ENCODE assay signal across 20 cellular contexts in the genomic region with DNA sequence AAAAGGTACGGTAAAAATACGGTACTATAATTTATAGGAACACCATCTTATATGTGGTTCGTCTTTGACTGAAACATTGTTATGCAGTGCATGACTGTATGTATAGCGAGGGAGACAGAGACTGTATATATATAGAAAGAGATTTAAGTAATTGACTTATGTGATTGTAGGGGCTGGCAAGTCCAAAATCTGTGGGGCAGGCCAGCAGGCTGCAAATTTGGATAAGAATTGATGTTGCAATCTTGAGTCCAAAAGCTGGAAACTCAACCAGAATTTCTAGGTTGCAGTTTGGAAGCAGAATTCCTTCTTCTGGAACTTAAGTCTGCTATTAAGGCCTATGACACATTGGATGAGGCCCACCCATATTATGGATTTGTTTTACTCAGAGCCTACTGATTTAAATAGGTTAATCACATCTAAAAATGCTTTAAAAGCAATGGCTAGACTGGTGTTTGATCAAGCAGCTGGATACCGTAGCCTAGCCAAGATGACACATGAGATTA. TPM values are rescaled to one million over a fixed set of nuclear protein-coding genes. Genes with fewer than 3 reads are reported as not detected.
DNase-seq lines count a peak whose midpoint lies in the region; ATAC-seq and TF ChIP-seq lines count a peak whose summit lies in the region.
"Had no signal": no experiment of that assay in that cellular context is flagged by ENCODE, and none has a peak within 500 bp of the region (broad histone marks: within the 10 kb centered on the region; RNA-seq: fewer than 3 reads in every experiment).

No MANE protein-coding gene starts in this region.

- TF ChIP-seq CTCF in right atrium auricular region (IDR thresholded peaks at IDR 0.05) = no peak
- no peak for TF ChIP-seq CTCF in fibroblast of the aortic adventitia (IDR thresholded peaks at IDR 0.05; ENCODE audit: insufficient read depth, low read length)

- H3K4me3 ChIP-seq in right atrium auricular region (no peak overlapping the region), fibroblast of the aortic adventitia (ENCODE audit: low read depth, low read length) (no peak overlapping the region)
- H3K4me3 ChIP-seq: A549, GM23338 had no signal

- peaks cover 0 to 40% of the 10 kb centered on the region in 2 donors for H3K4me1 ChIP-seq in right atrium auricular region
- H3K4me1 ChIP-seq: Caco-2 had no signal

- no peak overlapping the region for H3K27ac ChIP-seq in right atrium auricular region
- H3K27ac ChIP-seq: 22Rv1, A549, C4-2B had no signal

- H3K27me3 ChIP-seq in right atrium auricular region = no peaks in the 10 kb centered on the region

- DNase-seq in Right ventricle myocardium inferior (ENCODE audit: missing footprints) (no peak), right atrium auricular region (ENCODE audit: low spot score) (no peak), EH (ENCODE audit: low read depth) (peak; percentile 10), NCI-H69 (lab: John Stamatoyannopoulos, UW) (peak; percentile 23), fibroblast of the aortic adventitia (ENCODE audit: low read depth) (peak; percentile 58), DMS114 treated with DMSO at 0.1 percent for 48 hours (lab: John Stamatoyannopoulos, UW; ENCODE audit: unreplicated experiment) (no peak)
- DNase-seq: AML-193; Caco-2; CD4-positive, alpha-beta T cell; DMS153; DMS79; GF-D8; HCEC 1CT; HFFc6 had no signal

- H3K36me3 ChIP-seq in right atrium auricular region = no peaks in the 10 kb centered on the region

- H3K9me3 ChIP-seq in right atrium auricular region = no peaks in the 10 kb centered on the region
- H3K9me3 ChIP-seq: A549, Caco-2 had no signal

- ATAC-seq in Right ventricle myocardium inferior (peak; percentile 29), HG03045 (IDR thresholded peaks at IDR 0.05; ENCODE audit: unreplicated experiment) (no peak), HG02642 (IDR thresholded peaks at IDR 0.05; ENCODE audit: poor library complexity, unreplicated experiment) (no peak)
- ATAC-seq: A549, GM23338 had no signal

- intact Hi-C loops in Right ventricle myocardium inferior (cut with DNase I) = no loop called here

RNA-seq across cellular contexts. Expression of gene LAMC1, which starts 42.0 kb away (rescaled TPM):
- total RNA-seq in Right ventricle myocardium inferior = 100 TPM
- 100 to 1,000 TPM; 154 to 159 TPM for total RNA-seq in right atrium auricular region
- total RNA-seq in fibroblast of the aortic adventitia (ENCODE audit: low replicate concordance) = 564 and 789 TPM in 2 replicates
- total RNA-seq: CD4-positive, alpha-beta T cell had no signal

Comparison
In these comparisons a context has a peak if more than half of its experiments do, and no peak if none do; other contexts are left out.
1. DNase-seq: peak in EH (single experiment), NCI-H69 (single experiment) and fibroblast of the aortic adventitia (single experiment); none in Right ventricle myocardium inferior (single experiment), right atrium auricular region (single experiment) and DMS114 treated with DMSO at 0.1 percent for 48 hours (single experiment).